In the genomic region with DNA sequence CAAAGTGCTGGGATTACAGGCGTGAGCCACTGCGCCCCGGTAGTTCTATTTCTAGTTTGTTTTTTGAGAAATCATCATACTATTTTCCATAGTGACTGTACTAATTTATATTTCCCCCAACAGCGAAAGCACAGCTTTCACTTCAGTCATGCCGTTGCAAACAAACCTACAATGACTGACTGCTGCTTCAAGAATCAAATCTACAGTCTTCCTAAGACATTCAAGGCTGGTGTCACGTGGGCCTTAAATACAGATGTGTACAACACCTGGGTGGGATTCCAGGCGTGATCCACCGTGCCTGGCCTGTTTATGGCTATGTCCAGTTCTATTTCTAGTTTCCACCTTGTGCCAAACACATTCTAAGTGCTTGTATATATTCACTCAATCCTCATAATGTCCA, we compare ENCODE assay signal across 30 cellular contexts.
DNase-seq lines count a peak whose midpoint lies in the region; ATAC-seq, FAIRE-seq and TF ChIP-seq lines count a peak whose summit lies in the region.
"Had no signal": no experiment of that assay in that cellular context is flagged by ENCODE, and none has a peak within 500 bp of the region (broad histone marks: within the 10 kb centered on the region; RNA-seq: fewer than 3 reads in every experiment).

No MANE protein-coding gene starts in this region.

- H3K4me1 ChIP-seq in astrocyte (ENCODE audit: insufficient read depth, low read length) = peaks cover 11% of the 10 kb centered on the region
- peaks cover 6 to 60% (median 17%) of the 10 kb centered on the region in 3 donors for H3K4me1 ChIP-seq in gastroesophageal sphincter
- peaks cover 49% of the 10 kb centered on the region for H3K4me1 ChIP-seq in stomach smooth muscle (ENCODE audit: control insufficient read depth, insufficient read depth, low read length)
- no peaks in the 10 kb centered on the region for H3K4me1 ChIP-seq in effector memory CD4-positive, alpha-beta T cell (ENCODE audit: control insufficient read depth, insufficient read depth, low read length, poor library complexity, severe bottlenecking)

- H3K4me1 Mint-ChIP-seq in activated naive CD4-positive, alpha-beta T cell treated with anti-CD3 and anti-CD28 coated beads, Interleukin-2, amount 10 ng/mL, durations not matched to agents 7 days and 5 days = no peaks in the 10 kb centered on the region
- peaks cover 6% of the 10 kb centered on the region for H3K4me1 Mint-ChIP-seq in astrocyte (ENCODE audit: low read depth, unreplicated experiment)
- H3K4me1 Mint-ChIP-seq: activated CD4-positive, alpha-beta T cell treated with anti-CD3 and anti-CD28 coated beads, Interleukin-2, amount 10 ng/mL, durations not matched to agents 7 days and 5 days; CD4-positive, CD25-positive, alpha-beta regulatory T cell had no signal

- no peaks in the 10 kb centered on the region for H3K79me2 ChIP-seq in astrocyte (ENCODE audit: insufficient read depth, low read length)

- DNase-seq in activated naive CD4-positive, alpha-beta T cell treated with anti-CD3 and anti-CD28 coated beads, Interleukin-2, amount 10 ng/mL, durations not matched to agents 7 days and 5 days = no peak
- no peak for DNase-seq in activated naive CD4-positive, alpha-beta T cell treated with Interleukin-2 at 50 U/mL for 16 hours
- DNase-seq in astrocyte (ENCODE audit: low read depth) (peak; percentile 19), DMS79 treated with DMSO at 0.1 percent for 48 hours (lab: John Stamatoyannopoulos, UW) (no peak), T-helper 2 cell (no peak)
- DNase-seq in effector memory CD4-positive, alpha-beta T cell = no peak
- DNase-seq: activated CD4-positive, alpha-beta T cell treated with anti-CD3 and anti-CD28 coated beads, Interleukin-2, amount 10 ng/mL, durations not matched to agents 7 days and 5 days; activated T-cell treated with anti-CD3 and anti-CD28 coated beads, Interleukin-2, amount 50 U/mL, for 24 hours; AML-193; CD4-positive, CD25-positive, alpha-beta regulatory T cell; cerebellar nuclear complex; MG63; NCI-H1417 treated with DMSO at 0.1 percent for 48 hours; NCI-H2081; NCI-H2227 treated with DMSO at 0.1 percent for 48 hours; NCI-H526; right cardiac atrium; SHP77 treated with DMSO at 0.1 percent for 48 hours; spleen; stimulated activated CD4-positive, alpha-beta T cell treated with anti-CD3 and anti-CD28 coated beads, Interleukin-2, amount 100 ng/mL, for 24 hours; stimulated activated naive CD8-positive, alpha-beta T cell treated with anti-CD3 and anti-CD28 coated beads, Interleukin-15, Interleukin-2, amounts not matched to agents 100 U/mL and 50 U/mL, for 24 hours had no signal

- no peak overlapping the region for H3K9ac ChIP-seq in astrocyte (ENCODE audit: low read length)
- peak overlapping the region; percentile 13 to 33 for H3K9ac ChIP-seq in stomach smooth muscle (ENCODE audit: low read length in 2 of 2)
- H3K9ac ChIP-seq: KMS-11 had no signal

- no peaks in the 10 kb centered on the region for H3K36me3 ChIP-seq in astrocyte (ENCODE audit: insufficient read depth, low read length)
- H3K36me3 ChIP-seq in gastroesophageal sphincter = peaks cover 0 to 3% of the 10 kb centered on the region in 2 donors
- no peaks in the 10 kb centered on the region for H3K36me3 ChIP-seq in stomach smooth muscle (ENCODE audit: control insufficient read depth in 2 of 2, insufficient read depth in 2 of 2, low read length in 2 of 2)
- H3K36me3 ChIP-seq in effector memory CD4-positive, alpha-beta T cell (ENCODE audit: control insufficient read depth, insufficient read depth, low read length) = peaks cover 8% of the 10 kb centered on the region

- H3K27ac ChIP-seq in astrocyte (ENCODE audit: low read depth, low read length) (no peak overlapping the region), gastroesophageal sphincter (peak overlapping the region in 3 of 4 donors; percentile 64 to 84 (median 82)), stomach smooth muscle (ENCODE audit: low read length) (peak overlapping the region; percentile 95)
- H3K27ac ChIP-seq in effector memory CD4-positive, alpha-beta T cell (ENCODE audit: insufficient read depth, low read length, poor library complexity, severe bottlenecking) = no peak overlapping the region
- H3K27ac ChIP-seq: A549, KMS-11, spleen, thoracic aorta had no signal

- CTCF ChIA-PET in activated naive CD4-positive, alpha-beta T cell treated with anti-CD3 and anti-CD28 coated beads, Interleukin-2, amount 10 ng/mL, durations not matched to agents 7 days and 5 days (lab: Charles Lee) = interaction anchor here (1.3 kb wide), 1 partner anchor 8 kb away, joined by 3 read pairs; no protein-coding TSS in a partner anchor

- no peak for ATAC-seq in gastroesophageal sphincter
- ATAC-seq: stimulated activated naive CD8-positive, alpha-beta T cell treated with anti-CD3 and anti-CD28 coated beads, Interleukin-15, Interleukin-2, amounts not matched to agents 100 U/mL and 50 U/mL, for 24 hours had no signal

- H3K4me3 Mint-ChIP-seq in activated naive CD4-positive, alpha-beta T cell treated with anti-CD3 and anti-CD28 coated beads, Interleukin-2, amount 10 ng/mL, durations not matched to agents 7 days and 5 days = no peak overlapping the region
- H3K4me3 Mint-ChIP-seq in astrocyte (ENCODE audit: unreplicated experiment) = no peak overlapping the region
- H3K4me3 Mint-ChIP-seq: activated CD4-positive, alpha-beta T cell treated with anti-CD3 and anti-CD28 coated beads, Interleukin-2, amount 10 ng/mL, durations not matched to agents 7 days and 5 days; activated T-cell treated with anti-CD3 and anti-CD28 coated beads, Interleukin-2, amount 50 U/mL, for 24 hours; CD4-positive, CD25-positive, alpha-beta regulatory T cell; memory B cell; T-helper 2 cell treated with Interferon-gamma antibody and Interleukin-4, amounts not matched to agents 5 μg/mL and 100 μg/mL, for 36 hours had no signal

- peaks cover 37% of the 10 kb centered on the region for H4K20me1 ChIP-seq in astrocyte (ENCODE audit: insufficient read depth, low read length)

- H3K9me3 ChIP-seq in astrocyte (ENCODE audit: insufficient read depth, low read depth, low read length) (no peaks in the 10 kb centered on the region), gastroesophageal sphincter (no peaks in the 10 kb centered on the region), stomach smooth muscle (ENCODE audit: control insufficient read depth in 2 of 2, low read length in 2 of 2) (no peaks in the 10 kb centered on the region)
- H3K9me3 ChIP-seq in effector memory CD4-positive, alpha-beta T cell (ENCODE audit: control insufficient read depth, low read length) = no peaks in the 10 kb centered on the region
- H3K9me3 ChIP-seq: A549, MG63, spleen, thoracic aorta had no signal

- TF ChIP-seq EP300 in gastroesophageal sphincter (IDR thresholded peaks at IDR 0.05) = no peak

- H2AFZ ChIP-seq in astrocyte (ENCODE audit: low read depth, low read length) = no peak overlapping the region

- whole genome bisulfite sequencing in gastroesophageal sphincter (ENCODE audit: low coverage in 1 of 2), 2 donors = 38 to 51% methylated on average over 4 to 7 of the region's 8 CpGs

- H3K4me3 ChIP-seq in astrocyte (ENCODE audit: insufficient read depth, low read depth, low read length) = no peak overlapping the region
- H3K4me3 ChIP-seq in gastroesophageal sphincter = no peak overlapping the region
- H3K4me3 ChIP-seq in stomach smooth muscle (ENCODE audit: low read length in 2 of 2) = peak overlapping the region in 1 of 2 donors; percentile 29
- H3K4me3 ChIP-seq in effector memory CD4-positive, alpha-beta T cell (ENCODE audit: insufficient read depth, low read depth, low read length, poor library complexity, severe bottlenecking) = no peak overlapping the region
- H3K4me3 ChIP-seq: A549, MG63, spleen had no signal

- H3K9me3 Mint-ChIP-seq in activated naive CD4-positive, alpha-beta T cell treated with anti-CD3 and anti-CD28 coated beads, Interleukin-2, amount 10 ng/mL, durations not matched to agents 7 days and 5 days = no peaks in the 10 kb centered on the region
- H3K9me3 Mint-ChIP-seq in astrocyte (ENCODE audit: unreplicated experiment) = no peaks in the 10 kb centered on the region
- H3K9me3 Mint-ChIP-seq: activated CD4-positive, alpha-beta T cell treated with anti-CD3 and anti-CD28 coated beads, Interleukin-2, amount 10 ng/mL, durations not matched to agents 7 days and 5 days; activated T-cell treated with anti-CD3 and anti-CD28 coated beads, Interleukin-2, amount 50 U/mL, for 24 hours; T-helper 2 cell treated with Interferon-gamma antibody and Interleukin-4, amounts not matched to agents 5 μg/mL and 100 μg/mL, for 36 hours had no signal

- TF ChIP-seq CTCF in astrocyte (IDR thresholded peaks at IDR 0.05; ENCODE audit: insufficient read depth, low read depth, low read length) = no peak
- TF ChIP-seq CTCF in gastroesophageal sphincter (IDR thresholded peaks at IDR 0.05) = no peak

- no peak for FAIRE-seq in astrocyte (lab: Jason Lieb, UNC)
- FAIRE-seq: A549, endometrium, H1 had no signal

- H3K36me3 Mint-ChIP-seq in activated naive CD4-positive, alpha-beta T cell treated with anti-CD3 and anti-CD28 coated beads, Interleukin-2, amount 10 ng/mL, durations not matched to agents 7 days and 5 days = no peaks in the 10 kb centered on the region
- H3K36me3 Mint-ChIP-seq in astrocyte (ENCODE audit: low read depth, unreplicated experiment) = no peaks in the 10 kb centered on the region
- H3K36me3 Mint-ChIP-seq: CD4-positive, CD25-positive, alpha-beta regulatory T cell had no signal

- H3K27ac Mint-ChIP-seq in activated naive CD4-positive, alpha-beta T cell treated with anti-CD3 and anti-CD28 coated beads, Interleukin-2, amount 10 ng/mL, durations not matched to agents 7 days and 5 days = peak overlapping the region; percentile 58
- H3K27ac Mint-ChIP-seq in astrocyte (ENCODE audit: unreplicated experiment) = no peak overlapping the region
- H3K27ac Mint-ChIP-seq: activated CD4-positive, alpha-beta T cell treated with anti-CD3 and anti-CD28 coated beads, Interleukin-2, amount 10 ng/mL, durations not matched to agents 7 days and 5 days; activated T-cell treated with anti-CD3 and anti-CD28 coated beads, Interleukin-2, amount 50 U/mL, for 24 hours; memory B cell; T-helper 2 cell treated with Interferon-gamma antibody and Interleukin-4, amounts not matched to agents 5 μg/mL and 100 μg/mL, for 36 hours had no signal

- no peak for TF ChIP-seq POLR2A in gastroesophageal sphincter (IDR thresholded peaks at IDR 0.05)

- H3K4me2 ChIP-seq in astrocyte (ENCODE audit: low read length) = no peak overlapping the region
- H3K4me2 ChIP-seq: A549, KMS-11 had no signal

- H3K27me3 ChIP-seq in astrocyte (ENCODE audit: insufficient read depth, low read length) (peaks cover 3% of the 10 kb centered on the region), gastroesophageal sphincter (no peaks in the 10 kb centered on the region), stomach smooth muscle (ENCODE audit: control insufficient read depth in 1 of 2, insufficient read depth in 2 of 2, low read length in 2 of 2) (no peaks in the 10 kb centered on the region)
- no peaks in the 10 kb centered on the region for H3K27me3 ChIP-seq in effector memory CD4-positive, alpha-beta T cell (replicated peaks; ENCODE audit: control insufficient read depth, insufficient read depth, low read length, poor library complexity, severe bottlenecking)
- H3K27me3 ChIP-seq: MG63, spleen had no signal

- H3K27me3 Mint-ChIP-seq in activated naive CD4-positive, alpha-beta T cell treated with anti-CD3 and anti-CD28 coated beads, Interleukin-2, amount 10 ng/mL, durations not matched to agents 7 days and 5 days = no peaks in the 10 kb centered on the region
- peaks cover 5% of the 10 kb centered on the region for H3K27me3 Mint-ChIP-seq in astrocyte (ENCODE audit: low read depth, unreplicated experiment)
- H3K27me3 Mint-ChIP-seq: activated CD4-positive, alpha-beta T cell treated with anti-CD3 and anti-CD28 coated beads, Interleukin-2, amount 10 ng/mL, durations not matched to agents 7 days and 5 days; activated T-cell treated with anti-CD3 and anti-CD28 coated beads, Interleukin-2, amount 50 U/mL, for 24 hours; CD4-positive, CD25-positive, alpha-beta regulatory T cell had no signal

Comparison
In these comparisons a context has a peak if more than half of its experiments do, and no peak if none do; other contexts are left out.
1. H3K27ac ChIP-seq: peak in gastroesophageal sphincter (3 of 4) and stomach smooth muscle (single experiment); none in astrocyte (single experiment) and effector memory CD4-positive, alpha-beta T cell (single experiment).